In genomic region chr11:117871784-117872183, GRCh38 we compare ENCODE assay signal across 16 cellular contexts. TPM values are rescaled to one million over a fixed set of nuclear protein-coding genes. Genes with fewer than 3 reads are reported as not detected.
"Had no signal": no experiment of that assay in that cellular context is flagged by ENCODE, and none has a peak within 500 bp of the region (broad histone marks: within the 10 kb centered on the region; RNA-seq: fewer than 3 reads in every experiment).

No MANE protein-coding gene starts in this region.

- H3K27ac ChIP-seq: body of pancreas, hepatocyte had no signal

- H3K9me3 Mint-ChIP-seq: activated naive CD4-positive, alpha-beta T cell treated with anti-CD3 and anti-CD28 coated beads, Interleukin-2, amount 50 U/mL, for 24 hours; activated T-helper 17 cell treated with anti-CD3 and anti-CD28 coated beads, Interleukin-2, amount 50 U/mL, for 72 hours; mesothelial cell of epicardium; T-helper 1 cell treated with Interleukin-12 subunit alpha and Interleukin-12 subunit beta and Interleukin-4 antibody, amounts not matched to agents 30 μg/mL and 1 μg/mL, for 36 hours; WTC11 had no signal

- H3K36me3 Mint-ChIP-seq: activated naive CD4-positive, alpha-beta T cell treated with anti-CD3 and anti-CD28 coated beads, Interleukin-2, amount 50 U/mL, for 24 hours; WTC11 had no signal

- ATAC-seq: activated T-helper 17 cell treated with anti-CD3 and anti-CD28 coated beads, Interleukin-2, amount 50 U/mL, for 72 hours; body of pancreas; WTC11 had no signal

- H3K4me3 ChIP-seq: body of pancreas, hepatocyte, upper lobe of left lung had no signal

- H3K4me3 Mint-ChIP-seq: activated naive CD4-positive, alpha-beta T cell treated with anti-CD3 and anti-CD28 coated beads, Interleukin-2, amount 50 U/mL, for 24 hours; activated T-helper 17 cell treated with anti-CD3 and anti-CD28 coated beads, Interleukin-2, amount 50 U/mL, for 72 hours; mesothelial cell of epicardium; T-helper 1 cell treated with Interleukin-12 subunit alpha and Interleukin-12 subunit beta and Interleukin-4 antibody, amounts not matched to agents 30 μg/mL and 1 μg/mL, for 36 hours; WTC11 had no signal

- DNase-seq: activated CD4-positive, alpha-beta T cell treated with anti-CD3 and anti-CD28 coated beads for 48 hours; activated CD8-positive, alpha-beta memory T cell treated with anti-CD3 and anti-CD28 coated beads for 24 hours; body of pancreas; cerebellar nuclear complex; foreskin melanocyte; SHP77 treated with DMSO at 0.1 percent for 48 hours; stimulated activated CD4-positive, alpha-beta T cell treated with anti-CD3 and anti-CD28 coated beads, Interleukin-4, amount 100 ng/mL, for 4 hours; upper lobe of left lung had no signal

- H3K36me3 ChIP-seq: upper lobe of left lung had no signal

- H3K9me3 ChIP-seq: body of pancreas, upper lobe of left lung had no signal

- H3K27ac Mint-ChIP-seq: activated naive CD4-positive, alpha-beta T cell treated with anti-CD3 and anti-CD28 coated beads, Interleukin-2, amount 50 U/mL, for 24 hours; activated T-helper 17 cell treated with anti-CD3 and anti-CD28 coated beads, Interleukin-2, amount 50 U/mL, for 72 hours; mesothelial cell of epicardium; T-helper 1 cell treated with Interleukin-12 subunit alpha and Interleukin-12 subunit beta and Interleukin-4 antibody, amounts not matched to agents 30 μg/mL and 1 μg/mL, for 36 hours; WTC11 had no signal

RNA-seq across cellular contexts. Expression of gene TMPRSS13, which starts 57.4 kb away (rescaled TPM):
- total RNA-seq: dermis microvascular lymphatic vessel endothelial cell, skeletal muscle tissue had no signal
